21 cellular contexts compared by ENCODE assay signal in the genomic region with DNA sequence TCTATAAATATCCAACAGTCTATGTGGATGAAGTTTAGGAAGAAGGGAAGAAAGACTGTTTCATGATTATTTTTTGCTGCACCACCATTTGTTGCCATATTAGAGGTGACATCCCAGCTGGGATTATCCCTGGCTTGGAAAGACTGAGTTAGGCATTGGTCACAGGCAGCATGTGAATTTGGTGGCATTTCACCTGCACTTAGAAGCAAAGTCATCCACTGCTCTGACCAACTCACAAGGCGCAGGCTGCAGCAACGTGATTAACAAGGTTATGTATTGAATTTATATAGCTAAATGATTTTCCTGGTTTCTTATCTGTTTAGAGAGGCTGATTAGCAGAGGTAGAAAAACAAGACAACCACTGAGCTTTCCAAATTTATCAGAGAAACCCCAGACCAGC. TPM values are rescaled to one million over a fixed set of nuclear protein-coding genes. Genes with fewer than 3 reads are reported as not detected.
A peak's percentile ranks its signal among the peaks of the same experiment; 100 is the strongest.
DNase-seq lines count a peak whose midpoint lies in the region; TF ChIP-seq lines count a peak whose summit lies in the region.
"Had no signal": no experiment of that assay in that cellular context is flagged by ENCODE, and none has a peak within 500 bp of the region (broad histone marks: within the 10 kb centered on the region; RNA-seq: fewer than 3 reads in every experiment).

No MANE protein-coding gene starts in this region.

- peak overlapping the region; percentile 84 for H3K27ac Mint-ChIP-seq in activated CD4-positive, alpha-beta T cell treated with anti-CD3 and anti-CD28 coated beads, Interleukin-2, amount 10 ng/mL, durations not matched to agents 7 days and 5 days
- peak overlapping the region; percentile 94 for H3K27ac Mint-ChIP-seq in activated naive CD8-positive, alpha-beta T cell
- H3K27ac Mint-ChIP-seq: progenitor cell of endocrine pancreas had no signal

- no peaks in the 10 kb centered on the region for H3K9me3 Mint-ChIP-seq in activated CD4-positive, alpha-beta T cell treated with anti-CD3 and anti-CD28 coated beads, Interleukin-2, amount 10 ng/mL, durations not matched to agents 7 days and 5 days
- peaks cover 4% of the 10 kb centered on the region for H3K9me3 Mint-ChIP-seq in activated naive CD8-positive, alpha-beta T cell (ENCODE audit: low read depth)

- TF ChIP-seq CTCF in smooth muscle cell (IDR thresholded peaks at IDR 0.05; ENCODE audit: borderline replicate concordance, insufficient read depth, poor library complexity, severe bottlenecking): peak; percentile 2

- CTCF ChIA-PET in activated CD4-positive, alpha-beta T cell treated with anti-CD3 and anti-CD28 coated beads, Interleukin-2, amount 10 ng/mL, durations not matched to agents 7 days and 5 days (lab: Charles Lee): interaction anchor here (0.9 to 3.9 kb wide), 24 partner anchors 8 to 764 kb away, joined by 3 to 47 read pairs (median 8); no protein-coding TSS in a partner anchor

- H3F3A ChIP-seq in smooth muscle cell (ENCODE audit: low read depth): peaks cover 4% of the 10 kb centered on the region

- no peak overlapping the region for H2AFZ ChIP-seq in smooth muscle cell (ENCODE audit: low read depth)

- H3K4me1 Mint-ChIP-seq in activated CD4-positive, alpha-beta T cell treated with anti-CD3 and anti-CD28 coated beads, Interleukin-2, amount 10 ng/mL, durations not matched to agents 7 days and 5 days: peaks cover 76% of the 10 kb centered on the region
- peaks cover 76% of the 10 kb centered on the region for H3K4me1 Mint-ChIP-seq in activated naive CD8-positive, alpha-beta T cell (ENCODE audit: low read depth)

- peaks cover 12% of the 10 kb centered on the region for H3K36me3 Mint-ChIP-seq in activated CD4-positive, alpha-beta T cell treated with anti-CD3 and anti-CD28 coated beads, Interleukin-2, amount 10 ng/mL, durations not matched to agents 7 days and 5 days (ENCODE audit: low read depth)
- peaks cover 4% of the 10 kb centered on the region for H3K36me3 Mint-ChIP-seq in activated naive CD8-positive, alpha-beta T cell

- no peaks in the 10 kb centered on the region for H4K20me1 ChIP-seq in smooth muscle cell (ENCODE audit: low read depth)

- no peak overlapping the region for H3K27ac ChIP-seq in smooth muscle cell (ENCODE audit: low read depth)
- H3K27ac ChIP-seq: C4-2B, epithelial cell of prostate, foreskin keratinocyte had no signal

- no peak overlapping the region for H3K9ac ChIP-seq in smooth muscle cell (ENCODE audit: low read depth)

- no peak for DNase-seq in activated CD4-positive, alpha-beta T cell treated with anti-CD3 and anti-CD28 coated beads, Interleukin-2, amount 10 ng/mL, durations not matched to agents 7 days and 5 days
- no peak for DNase-seq in activated CD4-positive, alpha-beta T cell treated with anti-CD3 and anti-CD28 coated beads, Interleukin-2, amount 50 U/mL, for 4 hours
- DNase-seq in M059J (ENCODE audit: low read depth) (peak; percentile 39), smooth muscle cell (lab: John Stamatoyannopoulos, UW; ENCODE audit: unreplicated experiment) (no peak), iPS-NIHi11 (ENCODE audit: low spot score) (no peak), EL (no peak), UCSD-AML1 (lab: John Stamatoyannopoulos, UW; ENCODE audit: unreplicated experiment) (no peak)
- DNase-seq: ACHN; dermis blood vessel endothelial cell; foreskin keratinocyte; HCEC 1CT; left colon; NCI-H1417; Right ventricle myocardium superior; stimulated activated CD4-positive, alpha-beta T cell treated with anti-CD3 and anti-CD28 coated beads, Interleukin-2, amount 100 ng/mL, for 48 hours; SW 1271 had no signal

- H3K4me2 ChIP-seq in smooth muscle cell: no peak overlapping the region

- H3K9me3 ChIP-seq in smooth muscle cell (replicated peaks; ENCODE audit: low read depth): no peaks in the 10 kb centered on the region

- peak overlapping the region; percentile 69 for H3K4me3 Mint-ChIP-seq in activated CD4-positive, alpha-beta T cell treated with anti-CD3 and anti-CD28 coated beads, Interleukin-2, amount 10 ng/mL, durations not matched to agents 7 days and 5 days
- H3K4me3 Mint-ChIP-seq in activated naive CD8-positive, alpha-beta T cell: peak overlapping the region; percentile 85

- H3K4me3 ChIP-seq in smooth muscle cell: no peak overlapping the region

- no peaks in the 10 kb centered on the region for H3K36me3 ChIP-seq in smooth muscle cell (ENCODE audit: low read depth)

- H3K27me3 Mint-ChIP-seq in activated CD4-positive, alpha-beta T cell treated with anti-CD3 and anti-CD28 coated beads, Interleukin-2, amount 10 ng/mL, durations not matched to agents 7 days and 5 days: no peaks in the 10 kb centered on the region
- no peaks in the 10 kb centered on the region for H3K27me3 Mint-ChIP-seq in activated naive CD8-positive, alpha-beta T cell
- H3K27me3 Mint-ChIP-seq: progenitor cell of endocrine pancreas had no signal

- H3K4me1 ChIP-seq in smooth muscle cell (ENCODE audit: low read depth): no peaks in the 10 kb centered on the region
- H3K4me1 ChIP-seq: foreskin keratinocyte had no signal

- no peaks in the 10 kb centered on the region for H3K27me3 ChIP-seq in smooth muscle cell (ENCODE audit: low read depth)
- H3K27me3 ChIP-seq: foreskin keratinocyte had no signal

- POLR2A ChIA-PET in activated CD4-positive, alpha-beta T cell treated with anti-CD3 and anti-CD28 coated beads, Interleukin-2, amount 10 ng/mL, durations not matched to agents 7 days and 5 days (lab: Charles Lee): interaction anchor here (0.6 to 2.1 kb wide), 3 partner anchors 15 to 70 kb away, joined by 4 to 7 read pairs (median 6); no protein-coding TSS in a partner anchor

- WGBS in smooth muscle cell (ENCODE audit: low lambda C conversion rate): 82% methylated on average over 2 of the region's 2 CpGs

- no peaks in the 10 kb centered on the region for H3K79me2 ChIP-seq in smooth muscle cell (ENCODE audit: low read depth)

RNA-seq across cellular contexts. Expression of gene FYB1, which starts 2.7 kb away (rescaled TPM):
- 100 to 1,000 TPM; 396 to 480 TPM for total RNA-seq in activated CD4-positive, alpha-beta T cell treated with anti-CD3 and anti-CD28 coated beads, Interleukin-2, amount 10 ng/mL, durations not matched to agents 7 days and 5 days
- total RNA-seq in M059J (2014; rRNA removed; shearing (Covaris generic)): 0.05 TPM in 1 of 2 replicates, not detected in the other
- total RNA-seq in smooth muscle cell: 0.22 TPM in 1 of 2 replicates, not detected in the other
- 0.06 and 0.07 TPM in 2 replicates for polyA plus RNA-seq in smooth muscle cell
- total RNA-seq: dermis blood vessel endothelial cell, foreskin keratinocyte, progenitor cell of endocrine pancreas had no signal
- polyA plus RNA-seq: foreskin keratinocyte, neural cell had no signal

Comparison
In these comparisons a context has a peak if more than half of its experiments do, and no peak if none do; other contexts are left out.
1. RNA of gene FYB1, which starts 2.7 kb away (total RNA-seq): 396 to 480 TPM in activated CD4-positive, alpha-beta T cell treated with anti-CD3 and anti-CD28 coated beads, Interleukin-2, amount 10 ng/mL, durations not matched to agents 7 days and 5 days; 0.22 TPM in smooth muscle cell and 0.05 TPM in M059J; every median in the first group is over 100 times any median in the second.